ENCODE assay signal across 15 cellular contexts in the genomic region with DNA sequence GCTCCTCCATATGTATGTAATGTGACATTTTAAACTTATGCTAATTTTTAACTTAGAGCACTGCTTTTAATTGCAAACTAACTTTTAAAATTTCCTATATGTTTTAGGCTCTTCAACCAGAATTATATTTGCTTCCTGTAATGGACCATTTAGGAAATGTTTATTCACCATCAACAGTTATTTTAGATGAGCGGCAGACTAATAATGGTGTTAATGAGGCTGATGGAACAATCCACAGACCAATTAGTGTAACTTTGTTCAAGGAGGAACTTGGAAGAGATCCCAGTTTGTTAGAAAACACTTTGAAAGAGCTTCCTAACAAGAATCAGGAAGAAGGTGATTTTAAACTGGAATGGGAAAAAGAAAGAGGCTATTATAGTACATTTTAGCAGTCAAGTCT.
DNase-seq lines count a peak whose midpoint lies in the region; TF ChIP-seq lines count a peak whose summit lies in the region.
"Had no signal": no experiment of that assay in that cellular context is flagged by ENCODE, and none has a peak within 500 bp of the region (broad histone marks: within the 10 kb centered on the region; RNA-seq: fewer than 3 reads in every experiment).

No MANE protein-coding gene starts in this region.

- intact Hi-C loops in posterior cingulate gyrus (cut with DNase I): no loop called here

- H3K27ac ChIP-seq in HEK293 (ENCODE audit: extremely low read depth, low read depth, low read length): no peak overlapping the region
- H3K27ac ChIP-seq: SJCRH30 had no signal

- H3K4me1 ChIP-seq in HEK293 (ENCODE audit: control insufficient read depth, insufficient read depth, low read length): no peaks in the 10 kb centered on the region
- H3K4me1 ChIP-seq: Caco-2, SJCRH30 had no signal

- no peak overlapping the region for H3K4me3 ChIP-seq in HEK293 (ENCODE audit: low read depth, low read length)
- H3K4me3 ChIP-seq: SJCRH30 had no signal

- DNase-seq in Ammon's horn (ENCODE audit: low spot score) (peak; percentile 51), OCI-M1 (lab: John Stamatoyannopoulos, UW) (peak; percentile 21), medulla oblongata (ENCODE audit: extremely low spot score) (peak; percentile 21), inferior parietal cortex (ENCODE audit: extremely low spot score) (no peak), posterior cingulate gyrus (no peak), GDM1 (lab: John Stamatoyannopoulos, UW) (no peak)
- DNase-seq: ACHN, Caco-2, KG1, MV-4-11, NCI-H1417 treated with DMSO at 0.1 percent for 48 hours, NCI-H2029 treated with DMSO at 0.1 percent for 48 hours, NCI-H82, SJCRH30 had no signal

- TF ChIP-seq CTCF in HEK293 (tag by site-specific recombination; IDR thresholded peaks at IDR 0.05): no peak

- peaks cover 0 to 3% of the 10 kb centered on the region in 2 experiments; a peak in 1 of 3 replicates for H3K36me3 ChIP-seq in HEK293 (ENCODE audit: control insufficient read depth in 2 of 2, insufficient read depth in 1 of 2, low read length in 2 of 2)
- H3K36me3 ChIP-seq: SJCRH30 had no signal

- no peaks in the 10 kb centered on the region for H3K9me3 ChIP-seq in HEK293 (ENCODE audit: control insufficient read depth, insufficient read depth, low read depth, low read length)
- H3K9me3 ChIP-seq: Caco-2, SJCRH30 had no signal

- CTCF ChIA-PET in HEK293 (lab: Yijun Ruan, JAX): interaction anchor here (1.1 kb wide), 1 partner anchor 94 kb away, joined by 5 read pairs; no protein-coding TSS in a partner anchor

- POLR2A ChIA-PET in HEK293 (lab: Yijun Ruan, JAX): no interaction called here

TF ChIP-seq in HEK293, 187 proteins besides CTCF, POLR2A, EP300 and RAD21 (continues in another document):
- no peak for TF ChIP-seq ZNF548 (tag by site-specific recombination; IDR thresholded peaks at IDR 0.05)
- TF ChIP-seq, protein P1, sequence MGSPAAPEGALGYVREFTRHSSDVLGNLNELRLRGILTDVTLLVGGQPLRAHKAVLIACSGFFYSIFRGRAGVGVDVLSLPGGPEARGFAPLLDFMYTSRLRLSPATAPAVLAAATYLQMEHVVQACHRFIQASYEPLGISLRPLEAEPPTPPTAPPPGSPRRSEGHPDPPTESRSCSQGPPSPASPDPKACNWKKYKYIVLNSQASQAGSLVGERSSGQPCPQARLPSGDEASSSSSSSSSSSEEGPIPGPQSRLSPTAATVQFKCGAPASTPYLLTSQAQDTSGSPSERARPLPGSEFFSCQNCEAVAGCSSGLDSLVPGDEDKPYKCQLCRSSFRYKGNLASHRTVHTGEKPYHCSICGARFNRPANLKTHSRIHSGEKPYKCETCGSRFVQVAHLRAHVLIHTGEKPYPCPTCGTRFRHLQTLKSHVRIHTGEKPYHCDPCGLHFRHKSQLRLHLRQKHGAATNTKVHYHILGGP (tag by site-specific recombination; IDR thresholded peaks at IDR 0.05): 0 out of 2 replicates have a peak, but pooled peaks have one; percentile 43
- TF ChIP-seq, protein P2, sequence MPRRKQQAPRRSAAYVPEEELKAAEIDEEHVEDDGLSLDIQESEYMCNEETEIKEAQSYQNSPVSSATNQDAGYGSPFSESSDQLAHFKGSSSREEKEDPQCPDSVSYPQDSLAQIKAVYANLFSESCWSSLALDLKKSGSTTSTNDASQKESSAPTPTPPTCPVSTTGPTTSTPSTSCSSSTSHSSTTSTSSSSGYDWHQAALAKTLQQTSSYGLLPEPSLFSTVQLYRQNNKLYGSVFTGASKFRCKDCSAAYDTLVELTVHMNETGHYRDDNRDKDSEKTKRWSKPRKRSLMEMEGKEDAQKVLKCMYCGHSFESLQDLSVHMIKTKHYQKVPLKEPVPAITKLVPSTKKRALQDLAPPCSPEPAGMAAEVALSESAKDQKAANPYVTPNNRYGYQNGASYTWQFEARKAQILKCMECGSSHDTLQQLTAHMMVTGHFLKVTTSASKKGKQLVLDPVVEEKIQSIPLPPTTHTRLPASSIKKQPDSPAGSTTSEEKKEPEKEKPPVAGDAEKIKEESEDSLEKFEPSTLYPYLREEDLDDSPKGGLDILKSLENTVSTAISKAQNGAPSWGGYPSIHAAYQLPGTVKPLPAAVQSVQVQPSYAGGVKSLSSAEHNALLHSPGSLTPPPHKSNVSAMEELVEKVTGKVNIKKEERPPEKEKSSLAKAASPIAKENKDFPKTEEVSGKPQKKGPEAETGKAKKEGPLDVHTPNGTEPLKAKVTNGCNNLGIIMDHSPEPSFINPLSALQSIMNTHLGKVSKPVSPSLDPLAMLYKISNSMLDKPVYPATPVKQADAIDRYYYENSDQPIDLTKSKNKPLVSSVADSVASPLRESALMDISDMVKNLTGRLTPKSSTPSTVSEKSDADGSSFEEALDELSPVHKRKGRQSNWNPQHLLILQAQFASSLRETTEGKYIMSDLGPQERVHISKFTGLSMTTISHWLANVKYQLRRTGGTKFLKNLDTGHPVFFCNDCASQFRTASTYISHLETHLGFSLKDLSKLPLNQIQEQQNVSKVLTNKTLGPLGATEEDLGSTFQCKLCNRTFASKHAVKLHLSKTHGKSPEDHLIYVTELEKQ (tag by site-specific recombination; IDR thresholded peaks at IDR 0.05; ENCODE audit: borderline replicate concordance): no peak
- TF ChIP-seq ZFP3 (tag by site-specific recombination; IDR thresholded peaks at IDR 0.05; ENCODE audit: low read depth): no peak
- TF ChIP-seq SCRT2 (tag by site-specific recombination; IDR thresholded peaks at IDR 0.05): peak; percentile 37; the same call in 1 of the 2 replicates
- TF ChIP-seq BCL11B (tag by site-specific recombination; IDR thresholded peaks at IDR 0.05; ENCODE audit: low read depth): no peak
- TF ChIP-seq ZNF175 (tag by site-specific recombination; IDR thresholded peaks at IDR 0.05): no peak
- TF ChIP-seq KLF8 (tag by site-specific recombination; IDR thresholded peaks at IDR 0.05): no peak
- TF ChIP-seq ZNF529 (tag by site-specific recombination; IDR thresholded peaks at IDR 0.05; ENCODE audit: insufficient replicate concordance): no peak
- no peak for TF ChIP-seq ZNF138 (tag by site-specific recombination; IDR thresholded peaks at IDR 0.05; ENCODE audit: borderline replicate concordance)
- no peak for TF ChIP-seq KLF16 (tag by site-specific recombination; IDR thresholded peaks at IDR 0.05)
- no peak for TF ChIP-seq ZNF473 (tag by site-specific recombination; IDR thresholded peaks at IDR 0.05)
- peak; percentile 30 for TF ChIP-seq SETDB1 (IDR thresholded peaks at IDR 0.05; ENCODE audit: insufficient read length, low read length)
- no peak for TF ChIP-seq ZNF544 (tag by site-specific recombination; IDR thresholded peaks at IDR 0.05)
- no peak for TF ChIP-seq ZNF629 (tag by site-specific recombination; IDR thresholded peaks at IDR 0.05)
- no peak for TF ChIP-seq ZNF677 (tag by site-specific recombination; IDR thresholded peaks at IDR 0.05)
- TF ChIP-seq ZNF560 (tag by site-specific recombination; IDR thresholded peaks at IDR 0.05; ENCODE audit: borderline replicate concordance): no peak
- no peak for TF ChIP-seq YY1 (tag by site-specific recombination; IDR thresholded peaks at IDR 0.05)
- TF ChIP-seq, protein P3, sequence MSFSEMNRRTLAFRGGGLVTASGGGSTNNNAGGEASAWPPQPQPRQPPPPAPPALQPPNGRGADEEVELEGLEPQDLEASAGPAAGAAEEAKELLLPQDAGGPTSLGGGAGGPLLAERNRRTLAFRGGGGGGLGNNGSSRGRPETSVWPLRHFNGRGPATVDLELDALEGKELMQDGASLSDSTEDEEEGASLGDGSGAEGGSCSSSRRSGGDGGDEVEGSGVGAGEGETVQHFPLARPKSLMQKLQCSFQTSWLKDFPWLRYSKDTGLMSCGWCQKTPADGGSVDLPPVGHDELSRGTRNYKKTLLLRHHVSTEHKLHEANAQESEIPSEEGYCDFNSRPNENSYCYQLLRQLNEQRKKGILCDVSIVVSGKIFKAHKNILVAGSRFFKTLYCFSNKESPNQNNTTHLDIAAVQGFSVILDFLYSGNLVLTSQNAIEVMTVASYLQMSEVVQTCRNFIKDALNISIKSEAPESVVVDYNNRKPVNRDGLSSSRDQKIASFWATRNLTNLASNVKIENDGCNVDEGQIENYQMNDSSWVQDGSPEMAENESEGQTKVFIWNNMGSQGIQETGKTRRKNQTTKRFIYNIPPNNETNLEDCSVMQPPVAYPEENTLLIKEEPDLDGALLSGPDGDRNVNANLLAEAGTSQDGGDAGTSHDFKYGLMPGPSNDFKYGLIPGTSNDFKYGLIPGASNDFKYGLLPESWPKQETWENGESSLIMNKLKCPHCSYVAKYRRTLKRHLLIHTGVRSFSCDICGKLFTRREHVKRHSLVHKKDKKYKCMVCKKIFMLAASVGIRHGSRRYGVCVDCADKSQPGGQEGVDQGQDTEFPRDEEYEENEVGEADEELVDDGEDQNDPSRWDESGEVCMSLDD (tag by site-specific recombination; IDR thresholded peaks at IDR 0.05): no peak
- TF ChIP-seq, protein P4, sequence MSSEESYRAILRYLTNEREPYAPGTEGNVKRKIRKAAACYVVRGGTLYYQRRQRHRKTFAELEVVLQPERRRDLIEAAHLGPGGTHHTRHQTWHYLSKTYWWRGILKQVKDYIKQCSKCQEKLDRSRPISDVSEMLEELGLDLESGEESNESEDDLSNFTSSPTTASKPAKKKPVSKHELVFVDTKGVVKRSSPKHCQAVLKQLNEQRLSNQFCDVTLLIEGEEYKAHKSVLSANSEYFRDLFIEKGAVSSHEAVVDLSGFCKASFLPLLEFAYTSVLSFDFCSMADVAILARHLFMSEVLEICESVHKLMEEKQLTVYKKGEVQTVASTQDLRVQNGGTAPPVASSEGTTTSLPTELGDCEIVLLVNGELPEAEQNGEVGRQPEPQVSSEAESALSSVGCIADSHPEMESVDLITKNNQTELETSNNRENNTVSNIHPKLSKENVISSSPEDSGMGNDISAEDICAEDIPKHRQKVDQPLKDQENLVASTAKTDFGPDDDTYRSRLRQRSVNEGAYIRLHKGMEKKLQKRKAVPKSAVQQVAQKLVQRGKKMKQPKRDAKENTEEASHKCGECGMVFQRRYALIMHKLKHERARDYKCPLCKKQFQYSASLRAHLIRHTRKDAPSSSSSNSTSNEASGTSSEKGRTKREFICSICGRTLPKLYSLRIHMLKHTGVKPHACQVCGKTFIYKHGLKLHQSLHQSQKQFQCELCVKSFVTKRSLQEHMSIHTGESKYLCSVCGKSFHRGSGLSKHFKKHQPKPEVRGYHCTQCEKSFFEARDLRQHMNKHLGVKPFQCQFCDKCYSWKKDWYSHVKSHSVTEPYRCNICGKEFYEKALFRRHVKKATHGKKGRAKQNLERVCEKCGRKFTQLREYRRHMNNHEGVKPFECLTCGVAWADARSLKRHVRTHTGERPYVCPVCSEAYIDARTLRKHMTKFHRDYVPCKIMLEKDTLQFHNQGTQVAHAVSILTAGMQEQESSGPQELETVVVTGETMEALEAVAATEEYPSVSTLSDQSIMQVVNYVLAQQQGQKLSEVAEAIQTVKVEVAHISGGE (tag by site-specific recombination; conservative IDR thresholded peaks at IDR 0.05; ENCODE audit: low read depth): no peak

Comparison
In these comparisons a context has a peak if more than half of its experiments do, and no peak if none do; other contexts are left out.
1. DNase-seq: peak in Ammon's horn (single experiment), OCI-M1 (single experiment) and medulla oblongata (single experiment); none in inferior parietal cortex (single experiment), posterior cingulate gyrus (0 of 10) and GDM1 (single experiment).